ENCODE assay signal across 16 cellular contexts in the genomic region with DNA sequence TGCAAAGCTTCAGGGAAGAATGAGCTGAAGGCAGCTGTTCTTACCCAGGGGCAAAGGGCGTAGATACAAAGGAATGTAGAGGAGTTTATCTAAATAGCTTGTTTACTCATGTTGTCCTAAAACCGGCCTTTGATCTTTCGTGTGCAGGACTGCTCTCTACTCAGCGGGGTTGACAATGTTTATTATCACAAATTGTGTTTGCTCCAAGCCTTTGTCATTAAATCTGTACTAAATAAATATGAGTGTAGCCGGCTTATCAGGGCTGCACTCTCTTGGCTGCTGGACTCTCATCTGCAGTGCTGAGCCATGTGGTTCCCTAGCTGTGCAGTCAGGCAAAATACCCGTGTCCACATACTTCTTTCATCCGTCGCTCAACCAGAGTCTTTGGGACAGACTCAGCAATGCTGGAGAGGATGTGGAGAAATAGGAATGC.
DNase-seq lines count a peak whose midpoint lies in the region; ATAC-seq, FAIRE-seq and TF ChIP-seq lines count a peak whose summit lies in the region.
"Had no signal": no experiment of that assay in that cellular context is flagged by ENCODE, and none has a peak within 500 bp of the region (broad histone marks: within the 10 kb centered on the region; RNA-seq: fewer than 3 reads in every experiment).

No MANE protein-coding gene starts in this region.

- no peak for TF ChIP-seq CTCF in Panc1 (IDR thresholded peaks at IDR 0.05)

- DNase-seq in ELF-1 (ENCODE audit: low read depth, low spot score) (peak; percentile 34), Panc1 (ENCODE audit: low read depth, low spot score) (no peak), left colon (no peak), small intestine (peak; percentile 79), GM23248 (no peak), NCI-H2107 treated with DMSO at 0.1 percent for 48 hours (lab: John Stamatoyannopoulos, UW; ENCODE audit: unreplicated experiment) (no peak)
- DNase-seq: C1 segment of cervical spinal cord; CD4-positive, alpha-beta T cell; DMS79; IMR-90 had no signal

- ATAC-seq in Panc1 = peak; percentile 81
- ATAC-seq in left colon = peak; percentile 65
- no peak for ATAC-seq in HG02938 (IDR thresholded peaks at IDR 0.05; ENCODE audit: unreplicated experiment)

- no peak overlapping the region for H3K4me2 ChIP-seq in GM23248 (ENCODE audit: unreplicated experiment)

- H3K9ac ChIP-seq in GM23248 = no peak overlapping the region

- H3K79me2 ChIP-seq in GM23248 (ENCODE audit: insufficient read depth) = no peaks in the 10 kb centered on the region

- CTCF ChIA-PET in Panc1 (lab: Charles Lee) = no interaction called here

- H3K36me3 ChIP-seq in Panc1 (ENCODE audit: control insufficient read depth, insufficient read depth, low read length) = no peaks in the 10 kb centered on the region
- H3K36me3 ChIP-seq in small intestine (ENCODE audit: control insufficient read depth in 2 of 2, insufficient read depth in 2 of 2, low read length in 2 of 2) = no peaks in the 10 kb centered on the region
- H3K36me3 ChIP-seq in GM23248 (ENCODE audit: low read depth) = no peaks in the 10 kb centered on the region
- H3K36me3 ChIP-seq: HAP-1 had no signal

- H2AFZ ChIP-seq in GM23248 = no peak overlapping the region

- WGBS in small intestine, 3 donors = 31 to 65% (median 45%) methylated on average over 8 of the region's 8 CpGs
- 50 to 55% methylated on average over 8 of the region's 8 CpGs for WGBS in GM23248 (ENCODE audit: low coverage in 1 of 2, low lambda C conversion rate in 2 of 2, missing lambda C conversion rate in 2 of 2), 2 experiments

- H4K20me1 ChIP-seq in GM23248 (ENCODE audit: insufficient read depth) = no peaks in the 10 kb centered on the region

- FAIRE-seq in small intestine (lab: Jason Lieb, UNC) = no peak
- FAIRE-seq: G401.6, GM12891, H1 had no signal

- no peaks in the 10 kb centered on the region for H3K9me2 ChIP-seq in GM23248 (ENCODE audit: insufficient read depth)

- POLR2A ChIA-PET in Panc1 (lab: Charles Lee) = no interaction called here

- H3K4me1 ChIP-seq in Panc1 (ENCODE audit: control insufficient read depth, insufficient read depth, low read length) (peaks cover 3% of the 10 kb centered on the region; the same call in 1 of the 2 replicates), small intestine (ENCODE audit: control insufficient read depth in 2 of 2, insufficient read depth in 1 of 2, low read depth in 1 of 2, low read length in 1 of 2) (no peaks in the 10 kb centered on the region), GM23248 (ENCODE audit: insufficient read depth) (no peaks in the 10 kb centered on the region)
- H3K4me1 ChIP-seq: HAP-1 had no signal

- H3F3A ChIP-seq in GM23248 (ENCODE audit: insufficient read depth) = no peaks in the 10 kb centered on the region

- intact Hi-C loops in Panc1 (cut with micrococcal nuclease; ENCODE audit: unreplicated experiment) (no loop called here), left colon (cut with DNase I, micrococcal nuclease) (no loop called here)

- BruUV-seq in Panc1 (replicated peaks; lab: Mats Ljungman, UMichigan) = no TSS peak

- H3K27me3 ChIP-seq in Panc1 (ENCODE audit: control insufficient read depth, insufficient read depth, low read length) (no peaks in the 10 kb centered on the region), small intestine (ENCODE audit: control insufficient read depth in 2 of 2, insufficient read depth in 2 of 2, low read length in 2 of 2) (no peaks in the 10 kb centered on the region), GM23248 (replicated peaks; ENCODE audit: insufficient read depth) (no peaks in the 10 kb centered on the region)

- H3K4me3 ChIP-seq in Panc1 (ENCODE audit: low read depth in 2 of 2, low read length in 2 of 2) = no peak overlapping the region
- H3K4me3 ChIP-seq in small intestine (ENCODE audit: low read depth in 1 of 2, low read length in 2 of 2) = no peak overlapping the region
- H3K4me3 ChIP-seq in GM23248 = no peak overlapping the region
- H3K4me3 ChIP-seq: HAP-1 had no signal

- in situ Hi-C loops in Panc1 (cut with HindIII; ENCODE audit: low pct_unique_long_range_greater_than_20kb, low sequenced_read_pairs) (no loop called here), GM23248 (cut with MboI) (no loop called here)

- H3K9me3 ChIP-seq in Panc1 (ENCODE audit: control insufficient read depth, insufficient read depth, low read depth, low read length) (no peaks in the 10 kb centered on the region), small intestine (ENCODE audit: control insufficient read depth, low read depth) (peaks cover 2% of the 10 kb centered on the region), GM23248 (ENCODE audit: low read depth) (no peaks in the 10 kb centered on the region)
- H3K9me3 ChIP-seq: HAP-1 had no signal

- H3K27ac ChIP-seq in Panc1 (ENCODE audit: low read length) = no peak overlapping the region
- H3K27ac ChIP-seq in small intestine (ENCODE audit: low read depth in 1 of 2, low read length in 1 of 2) = no peak overlapping the region
- no peak overlapping the region for H3K27ac ChIP-seq in GM23248
- H3K27ac ChIP-seq: HL-60 had no signal

Comparison
In these comparisons a context has a peak if more than half of its experiments do, and no peak if none do; other contexts are left out.
1. DNase-seq: peak in ELF-1 (single experiment) and small intestine (single experiment); none in Panc1 (single experiment), left colon (0 of 2), GM23248 (single experiment) and NCI-H2107 treated with DMSO at 0.1 percent for 48 hours (single experiment).